Comparison of ENCODE assay signal across 8 cellular contexts in genomic region chr3:177777699-177778098, GRCh38.
A peak's percentile ranks its signal among the peaks of the same experiment; 100 is the strongest.
DNase-seq lines count a peak whose midpoint lies in the region; ATAC-seq and TF ChIP-seq lines count a peak whose summit lies in the region.

No MANE protein-coding gene starts in this region.

- no peak overlapping the region for H3K4me3 Mint-ChIP-seq in glutamatergic neuron (ENCODE audit: unreplicated experiment)
- no peak overlapping the region for H3K4me3 Mint-ChIP-seq in progenitor cell of endocrine pancreas (ENCODE audit: low read depth)

- H3K27me3 Mint-ChIP-seq in glutamatergic neuron (ENCODE audit: unreplicated experiment) = peaks cover 7% of the 10 kb centered on the region
- no peaks in the 10 kb centered on the region for H3K27me3 Mint-ChIP-seq in progenitor cell of endocrine pancreas

- peaks cover 1% of the 10 kb centered on the region for H3K9me3 Mint-ChIP-seq in glutamatergic neuron (ENCODE audit: unreplicated experiment)
- no peaks in the 10 kb centered on the region for H3K9me3 Mint-ChIP-seq in progenitor cell of endocrine pancreas (ENCODE audit: low read depth)

- DNase-seq in Daoy (ENCODE audit: low read depth) (peak; percentile 77), NOMO-1 treated with DMSO at 0.1 percent for 48 hours (lab: John Stamatoyannopoulos, UW; ENCODE audit: unreplicated experiment) (peak; percentile 52), glutamatergic neuron (peak; percentile 49), progenitor cell of endocrine pancreas (ENCODE audit: low spot score, unreplicated experiment) (no peak), GM03348 (ENCODE audit: low spot score) (no peak)
- DNase-seq in activated T-cell treated with anti-CD3 and anti-CD28 coated beads, Interleukin-2, amount 50 U/mL, for 1 hour = peak; percentile 22

- H3K36me3 Mint-ChIP-seq in glutamatergic neuron (ENCODE audit: unreplicated experiment) (no peaks in the 10 kb centered on the region), progenitor cell of endocrine pancreas (ENCODE audit: insufficient read depth) (no peaks in the 10 kb centered on the region)

- TF ChIP-seq CTCF in glutamatergic neuron (IDR thresholded peaks at IDR 0.05; ENCODE audit: partially characterized antibody, unreplicated experiment) (peak; percentile 64), progenitor cell of endocrine pancreas (IDR thresholded peaks at IDR 0.05; ENCODE audit: unreplicated experiment) (peak; percentile 54)

- H3K4me1 Mint-ChIP-seq in glutamatergic neuron (ENCODE audit: low read depth, unreplicated experiment) = peaks cover 14% of the 10 kb centered on the region
- H3K4me1 Mint-ChIP-seq in progenitor cell of endocrine pancreas (ENCODE audit: low read depth) = peaks cover 15% of the 10 kb centered on the region

- ATAC-seq in GM21390 (IDR thresholded peaks at IDR 0.05; ENCODE audit: unreplicated experiment) (peak; percentile 84), HG03558 (IDR thresholded peaks at IDR 0.05; ENCODE audit: extremely low read depth, unreplicated experiment) (peak; percentile 77)

- H3K27ac Mint-ChIP-seq in glutamatergic neuron (ENCODE audit: unreplicated experiment) = no peak overlapping the region
- no peak overlapping the region for H3K27ac Mint-ChIP-seq in progenitor cell of endocrine pancreas

Comparison
In these comparisons a context has a peak if more than half of its experiments do, and no peak if none do; other contexts are left out.
1. DNase-seq: peak in Daoy (single experiment), NOMO-1 treated with DMSO at 0.1 percent for 48 hours (single experiment), activated T-cell treated with anti-CD3 and anti-CD28 coated beads, Interleukin-2, amount 50 U/mL, for 1 hour (single experiment) and glutamatergic neuron (single experiment); none in progenitor cell of endocrine pancreas (single experiment) and GM03348 (single experiment).